ENCODE assay signal across 7 cellular contexts in genomic region chr19:3581792-3582191, GRCh38. TPM values are rescaled to one million over a fixed set of nuclear protein-coding genes. Genes with fewer than 3 reads are reported as not detected.
"Had no signal": no experiment of that assay in that cellular context is flagged by ENCODE, and none has a peak within 500 bp of the region (broad histone marks: within the 10 kb centered on the region; RNA-seq: fewer than 3 reads in every experiment).

No MANE protein-coding gene starts in this region.

RNA-seq across cellular contexts. Expression of gene GIPC3, which starts 3.5 kb away (rescaled TPM):
- total RNA-seq: M059J, OCI-LY7, PC-9 had no signal

RNA-seq across cellular contexts. Expression of gene TBXA2R, which starts 24.9 kb away (rescaled TPM):
- total RNA-seq: OCI-LY7, PC-9 had no signal

RNA-seq across cellular contexts. Expression of gene TEKTIP1, which starts 42.8 kb away (rescaled TPM):
- total RNA-seq: M059J, NCI-H460, Right ventricle myocardium inferior, RPMI7951, SJCRH30 had no signal
